8 cellular contexts compared by ENCODE assay signal in the genomic region with DNA sequence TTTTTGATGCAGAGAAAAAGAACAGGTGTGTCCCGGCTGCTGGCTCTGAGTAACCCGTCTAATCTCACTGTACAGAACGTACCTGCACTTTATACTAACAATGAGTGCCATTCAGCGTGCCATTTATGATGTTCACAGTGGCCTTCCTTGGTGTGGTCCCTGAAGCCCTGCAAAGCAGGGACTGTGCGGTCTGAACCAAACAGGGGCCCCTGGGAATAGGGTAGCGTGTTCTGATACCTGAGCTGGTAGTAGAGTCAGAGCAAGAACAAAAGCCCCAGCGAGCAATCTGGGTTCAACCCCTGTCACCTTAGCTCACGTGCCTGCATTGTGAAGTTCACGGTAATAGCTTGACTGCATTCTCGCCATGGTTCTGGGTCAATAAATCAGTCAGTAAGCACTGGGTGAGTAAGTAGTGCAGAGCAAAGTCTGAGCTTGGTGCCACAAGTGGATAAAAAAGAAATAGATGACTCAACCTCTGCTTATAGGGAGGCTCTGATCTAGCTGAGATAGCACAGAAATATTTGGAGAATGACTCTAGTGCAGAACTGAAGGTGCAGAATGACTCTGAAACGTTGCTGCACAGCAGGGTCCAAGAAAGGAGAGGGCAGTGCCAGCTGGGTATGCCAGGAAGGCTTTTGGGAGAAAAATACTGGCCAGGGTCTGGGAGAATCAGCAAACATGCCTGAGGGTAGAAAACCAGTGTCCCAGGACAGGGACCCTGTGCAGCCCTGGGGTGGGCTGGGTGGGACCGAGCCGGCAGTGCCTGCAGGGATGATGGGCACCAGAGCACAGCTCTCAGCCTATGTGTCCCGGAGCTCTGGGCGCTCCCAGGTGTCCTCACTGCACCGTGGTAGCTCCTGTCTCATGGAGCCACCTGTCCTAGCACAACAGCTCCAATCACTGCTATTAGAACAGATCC.
DNase-seq lines count a peak whose midpoint lies in the region; ATAC-seq, FAIRE-seq and TF ChIP-seq lines count a peak whose summit lies in the region.

No MANE protein-coding gene starts in this region.

- CTCF ChIA-PET in AG04449 (lab: Yijun Ruan, JAX): no interaction called here

- no peak for TF ChIP-seq POLR2A in GM12891 (IDR thresholded peaks at IDR 0.05; ENCODE audit: low read depth, low read length)

- DNase-seq in AG04449 (ENCODE audit: low read depth, low spot score) (peak; percentile 67), MV-4-11 (lab: John Stamatoyannopoulos, UW) (peak; percentile 7), GM10266 (ENCODE audit: extremely low spot score) (no peak), GM12891 (ENCODE audit: insufficient read length, low spot score) (no peak)
- DNase-seq in stimulated activated naive CD8-positive, alpha-beta T cell treated with anti-CD3 and anti-CD28 coated beads, Interleukin-15, Interleukin-2, amounts not matched to agents 100 U/mL and 50 U/mL, for 24 hours: no peak

- TF ChIP-seq CTCF in AG04449 (IDR thresholded peaks at IDR 0.05; ENCODE audit: insufficient read depth, low read length, missing control alignments): no peak
- TF ChIP-seq CTCF in GM10266 (IDR thresholded peaks at IDR 0.05; ENCODE audit: control insufficient read depth, insufficient read depth, low read depth, missing control alignments): no peak

- ATAC-seq in GM19324 (IDR thresholded peaks at IDR 0.05; ENCODE audit: low FRiP score, unreplicated experiment) (peak; percentile 50), esophagus mucosa (peak; percentile 92), HG03135 (IDR thresholded peaks at IDR 0.05; ENCODE audit: unreplicated experiment) (no peak)
- peak; percentile 44 for ATAC-seq in stimulated activated naive CD8-positive, alpha-beta T cell treated with anti-CD3 and anti-CD28 coated beads, Interleukin-15, Interleukin-2, amounts not matched to agents 100 U/mL and 50 U/mL, for 24 hours

- H3K4me3 ChIP-seq in AG04449 (ENCODE audit: low read depth, low read length): no peak overlapping the region

- POLR2A ChIA-PET in AG04449 (lab: Yijun Ruan, JAX): interaction anchor here (0.5 to 0.7 kb wide), 2 partner anchors 12 to 42 kb away, joined by 3 read pairs; no protein-coding TSS in a partner anchor

- no peak for FAIRE-seq in GM12891 (lab: Jason Lieb, UNC)

TF ChIP-seq in GM12891, 5 proteins besides CTCF, POLR2A, EP300 and RAD21:
- TF ChIP-seq TAF1 (IDR thresholded peaks at IDR 0.05; ENCODE audit: low read depth, low read length) (no peak), PAX5 (IDR thresholded peaks at IDR 0.05; ENCODE audit: insufficient read depth, low read length, severe bottlenecking) (no peak), POLR2AphosphoS5 (IDR thresholded peaks at IDR 0.05; ENCODE audit: low read depth, low read length) (no peak), POU2F2 (IDR thresholded peaks at IDR 0.05; ENCODE audit: low read depth, low read length) (no peak), SPI1 (IDR thresholded peaks at IDR 0.05; ENCODE audit: low read depth, low read length) (no peak)

Comparison
In these comparisons a context has a peak if more than half of its experiments do, and no peak if none do; other contexts are left out.
1. DNase-seq: peak in AG04449 (single experiment) and MV-4-11 (single experiment); none in stimulated activated naive CD8-positive, alpha-beta T cell treated with anti-CD3 and anti-CD28 coated beads, Interleukin-15, Interleukin-2, amounts not matched to agents 100 U/mL and 50 U/mL, for 24 hours (single experiment), GM10266 (single experiment) and GM12891 (single experiment).